Comparison of ENCODE assay signal across 1 cellular context in genomic region chr11:69674886-69675714, GRCh38.
A peak's percentile ranks its signal among the peaks of the same experiment; 100 is the strongest.
TF ChIP-seq lines count a peak whose summit lies in the region.

Gene LTO1, minus strand, starts transcription at chr11:69675353. Its CDS starts 114 bp downstream, at chr11:69675239.

TF ChIP-seq in HepG2, 621 proteins besides CTCF, POLR2A, EP300 and RAD21 (continued from another document and continues in another):
- TF ChIP-seq ZNF784 (CRISPR knock-in tag; IDR thresholded peaks at IDR 0.05; ENCODE audit: borderline replicate concordance) (peak; percentile 32; the same call in 1 of the 2 replicates), ZNF296 (CRISPR knock-in tag; conservative IDR thresholded peaks at IDR 0.05) (no peak), ONECUT2 (CRISPR knock-in tag; IDR thresholded peaks at IDR 0.05) (no peak), ZNF318 (CRISPR knock-in tag; IDR thresholded peaks at IDR 0.05) (peak; percentile 49; the same call in 1 of the 2 replicates), ATF2 (CRISPR knock-in tag; IDR thresholded peaks at IDR 0.05) (0 out of 2 replicates have a peak, but pooled peaks have one; percentile 40), HMGA1 (CRISPR knock-in tag; conservative IDR thresholded peaks at IDR 0.05) (no peak), MAFG (CRISPR knock-in tag; IDR thresholded peaks at IDR 0.05) (no peak), ZBTB1 (CRISPR knock-in tag; IDR thresholded peaks at IDR 0.05; ENCODE audit: borderline replicate concordance) (no peak), CREBL2 (CRISPR knock-in tag; IDR thresholded peaks at IDR 0.05; ENCODE audit: borderline replicate concordance) (no peak; the same call in 1 of the 2 replicates), ESRRA (CRISPR knock-in tag; IDR thresholded peaks at IDR 0.05; ENCODE audit: low read depth) (no peak), ZNF20 (CRISPR knock-in tag; IDR thresholded peaks at IDR 0.05) (no peak), TP53 (CRISPR knock-in tag; conservative IDR thresholded peaks at IDR 0.05) (no peak), THAP9 (CRISPR knock-in tag; IDR thresholded peaks at IDR 0.05; ENCODE audit: borderline replicate concordance) (peak; percentile 79; the same call in 1 of the 2 replicates), ZNF512 (CRISPR knock-in tag; IDR thresholded peaks at IDR 0.05) (no peak), IRF1 (CRISPR knock-in tag; IDR thresholded peaks at IDR 0.05; ENCODE audit: low read depth) (no peak), ZNF264 (CRISPR knock-in tag; IDR thresholded peaks at IDR 0.05) (no peak), TEAD3 (CRISPR knock-in tag; optimal IDR thresholded peaks at IDR 0.05; ENCODE audit: borderline replicate concordance) (peak; percentile 51), CC2D1A (CRISPR knock-in tag; IDR thresholded peaks at IDR 0.05) (no peak), MIER3 (CRISPR knock-in tag; IDR thresholded peaks at IDR 0.05; ENCODE audit: borderline replicate concordance) (peak; percentile 85; the same call in 1 of the 2 replicates), GATAD1 (CRISPR knock-in tag; IDR thresholded peaks at IDR 0.05) (peak; percentile 98), HINFP (CRISPR knock-in tag; IDR thresholded peaks at IDR 0.05; ENCODE audit: low read depth) (peak; percentile 81), HNRNPUL1 (IDR thresholded peaks at IDR 0.05; ENCODE audit: low read depth, low read length) (no peak), ARID3A (IDR thresholded peaks at IDR 0.05; ENCODE audit: low read depth, low read length) (no peak), SNRNP70 (IDR thresholded peaks at IDR 0.05; ENCODE audit: low read depth, low read length) (no peak), CREB1 (IDR thresholded peaks at IDR 0.05) (0 out of 2 replicates have a peak, but pooled peaks have one; percentile 11), CREB1 (CRISPR knock-in tag; IDR thresholded peaks at IDR 0.05) (no peak), ZMAT5 (CRISPR knock-in tag; IDR thresholded peaks at IDR 0.05; ENCODE audit: borderline replicate concordance, low read depth) (no peak), MIXL1 (CRISPR knock-in tag; IDR thresholded peaks at IDR 0.05) (no peak), ZNF878 (CRISPR knock-in tag; IDR thresholded peaks at IDR 0.05) (no peak), ADNP (CRISPR knock-in tag; IDR thresholded peaks at IDR 0.05) (peak; percentile 95; the same call in 1 of the 2 replicates), RFXAP (CRISPR knock-in tag; IDR thresholded peaks at IDR 0.05; ENCODE audit: borderline replicate concordance) (no peak), ZNF572 (CRISPR knock-in tag; IDR thresholded peaks at IDR 0.05) (peak; percentile 86; the same call in 1 of the 2 replicates), NKX3-1 (CRISPR knock-in tag; IDR thresholded peaks at IDR 0.05) (no peak), SAFB2 (CRISPR knock-in tag; IDR thresholded peaks at IDR 0.05; ENCODE audit: borderline replicate concordance, low read depth) (no peak), ZNF281 (CRISPR knock-in tag; IDR thresholded peaks at IDR 0.05; ENCODE audit: borderline replicate concordance) (no peak)
